ENCODE assay signal across 1 cellular context in the genomic region with DNA sequence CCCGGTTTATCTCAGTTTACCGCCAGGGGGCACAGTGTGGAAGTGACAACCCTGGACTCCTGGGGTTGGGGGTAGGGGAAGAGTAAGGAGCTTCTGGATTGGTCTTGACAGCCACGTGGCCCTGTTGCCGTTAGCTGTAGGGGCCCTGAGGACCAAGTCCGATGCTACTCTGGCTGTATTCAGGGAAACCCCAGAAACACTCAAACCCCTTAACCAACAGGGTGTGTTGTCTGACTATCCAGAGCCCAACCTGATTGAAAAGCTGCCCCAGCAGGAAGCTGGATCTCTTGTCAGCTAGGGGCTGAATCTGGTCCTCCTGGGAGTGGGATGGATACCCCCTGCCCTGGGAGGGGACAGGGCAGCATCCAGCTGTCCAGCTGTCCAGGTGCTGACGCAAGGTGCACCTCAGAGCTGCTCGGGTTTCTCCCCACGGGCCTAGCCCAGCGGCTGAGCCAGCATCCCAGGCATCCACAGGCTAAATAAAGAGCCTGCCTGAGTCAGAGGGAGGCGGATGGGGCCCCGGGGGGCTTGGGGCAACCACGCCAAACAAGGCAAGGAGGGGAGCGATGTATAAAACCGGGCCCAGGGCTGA.
TF ChIP-seq lines count a peak whose summit lies in the region.

No MANE protein-coding gene starts in this region.

TF ChIP-seq in HEK293, 187 proteins besides CTCF, POLR2A, EP300 and RAD21 (continued from another document):
- TF ChIP-seq PRDM4 (tag by site-specific recombination; IDR thresholded peaks at IDR 0.05) = peak; percentile 50; the same call in 1 of the 2 replicates
- TF ChIP-seq ZNF654 (tag by site-specific recombination; IDR thresholded peaks at IDR 0.05; ENCODE audit: low read depth) = 0 out of 2 replicates have a peak, but pooled peaks have one; percentile 12
